In the genomic region with DNA sequence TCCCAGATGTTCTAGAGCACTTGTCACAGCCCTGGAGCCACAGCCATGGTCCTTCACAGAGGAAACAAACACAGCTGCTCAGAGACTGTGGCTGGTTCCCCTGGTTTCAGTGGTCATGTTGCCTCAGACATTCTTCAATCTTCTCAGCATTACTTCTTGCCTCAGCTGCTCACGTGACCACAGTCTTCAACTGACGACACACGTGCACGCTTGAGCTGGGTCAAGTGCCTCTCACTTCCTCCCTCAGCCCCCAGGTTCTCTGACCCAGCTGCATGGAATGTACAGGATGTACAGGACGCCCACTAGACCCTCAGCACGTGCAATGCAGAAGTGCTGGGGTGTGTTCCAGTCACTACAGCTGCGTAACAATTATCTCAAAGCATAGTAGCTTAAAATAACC, we compare ENCODE assay signal across 10 cellular contexts.
A peak's percentile ranks its signal among the peaks of the same experiment; 100 is the strongest.
DNase-seq lines count a peak whose midpoint lies in the region; ATAC-seq and TF ChIP-seq lines count a peak whose summit lies in the region.
"Had no signal": no experiment of that assay in that cellular context is flagged by ENCODE, and none has a peak within 500 bp of the region (broad histone marks: within the 10 kb centered on the region; RNA-seq: fewer than 3 reads in every experiment).

No MANE protein-coding gene starts in this region.

- no peak overlapping the region for H2AFZ ChIP-seq in neuronal stem cell (ENCODE audit: low read length)

- H3K14ac ChIP-seq in neuronal stem cell (ENCODE audit: low read length) = no peak overlapping the region

- intact Hi-C loops in left cardiac atrium (cut with DNase I) = no loop called here

- H3K27me3 ChIP-seq in neuronal stem cell (ENCODE audit: control insufficient read depth in 3 of 3, insufficient read depth in 3 of 3, low read depth in 1 of 3, low read length in 3 of 3) = no peaks in the 10 kb centered on the region

- no peak overlapping the region for H4K91ac ChIP-seq in neuronal stem cell (ENCODE audit: low read depth, low read length, poor library complexity)

- H3K36me3 ChIP-seq in neuronal stem cell (replicated peaks in 1 of 2; ENCODE audit: control insufficient read depth in 2 of 2, insufficient read depth in 2 of 2, low read length in 2 of 2) = no peaks in the 10 kb centered on the region

- no peak overlapping the region for H2BK5ac ChIP-seq in neuronal stem cell (ENCODE audit: low read length)

- no peak overlapping the region for H3K4me2 ChIP-seq in neuronal stem cell (ENCODE audit: insufficient read depth, low read length, poor library complexity, severe bottlenecking)

- no CpG with 5 or more reads among the region's 7 CpGs for WGBS in neuronal stem cell (ENCODE audit: extremely low coverage in 2 of 2, insufficient read length in 2 of 2, insufficient replicate concordance in 1 of 2), 2 donors

- H3K79me1 ChIP-seq in neuronal stem cell (ENCODE audit: low read depth, low read length) = no peaks in the 10 kb centered on the region

- TF ChIP-seq POLR2A in erythroblast (IDR thresholded peaks at IDR 0.05; ENCODE audit: low read length) = no peak

- DNase-seq in NOMO-1 treated with dmso at 0.1 percent for 144 hours (lab: John Stamatoyannopoulos, UW; ENCODE audit: unreplicated experiment) (peak; percentile 61), neuronal stem cell (ENCODE audit: low spot score) (no peak), erythroblast (lab: John Stamatoyannopoulos, UW) (no peak), nucleus accumbens (lab: John Stamatoyannopoulos, UW) (no peak), left cardiac atrium (no peak)
- DNase-seq: NCI-H510A treated with DMSO at 0.1 percent for 48 hours had no signal

- no peak overlapping the region for H3K4ac ChIP-seq in neuronal stem cell (ENCODE audit: low read length)

- H3K27ac ChIP-seq in neuronal stem cell (replicated peaks; ENCODE audit: low read length) = no peak overlapping the region

- ATAC-seq in GM18873 (IDR thresholded peaks at IDR 0.05; ENCODE audit: low FRiP score, unreplicated experiment) = peak; percentile 66
- peak; percentile 57 for ATAC-seq in HG02943 (IDR thresholded peaks at IDR 0.05; ENCODE audit: low read depth, unreplicated experiment)
- no peak for ATAC-seq in left cardiac atrium
- ATAC-seq in HG02763 (IDR thresholded peaks at IDR 0.05; ENCODE audit: unreplicated experiment) = no peak
- ATAC-seq: naive thymus-derived CD8-positive, alpha-beta T cell had no signal

- H3K4me3 ChIP-seq in neuronal stem cell (ENCODE audit: low read length in 2 of 2) = no peak overlapping the region

- H3K4me1 ChIP-seq in neuronal stem cell (ENCODE audit: control insufficient read depth in 2 of 2, insufficient read depth in 1 of 2, low read depth in 1 of 2, low read length in 2 of 2) = no peaks in the 10 kb centered on the region

- no peak overlapping the region for H4K8ac ChIP-seq in neuronal stem cell (ENCODE audit: low read depth, low read length)

- H3K18ac ChIP-seq in neuronal stem cell (ENCODE audit: low read length) = peak overlapping the region; percentile 72

- H3K9me3 ChIP-seq in neuronal stem cell (replicated peaks in 1 of 2; ENCODE audit: control insufficient read depth in 2 of 2, insufficient read depth in 1 of 2, low read depth in 1 of 2, low read length in 2 of 2) = no peaks in the 10 kb centered on the region

- no peak overlapping the region for H2BK120ac ChIP-seq in neuronal stem cell (ENCODE audit: low read depth, low read length)

- peak overlapping the region; percentile 23 for H3K23ac ChIP-seq in neuronal stem cell (ENCODE audit: low read depth, low read length, poor library complexity)

- no peak overlapping the region for H2AK5ac ChIP-seq in neuronal stem cell (ENCODE audit: low read depth, low read length)

- H3K9ac ChIP-seq in neuronal stem cell (ENCODE audit: low read depth, low read length, poor library complexity) = no peak overlapping the region

- no peak overlapping the region for H2BK15ac ChIP-seq in neuronal stem cell (ENCODE audit: low read length)

- no peak overlapping the region for H2BK12ac ChIP-seq in neuronal stem cell (ENCODE audit: low read length)

Comparison
In these comparisons a context has a peak if more than half of its experiments do, and no peak if none do; other contexts are left out.
1. ATAC-seq: peak in GM18873 (single experiment) and HG02943 (single experiment); none in left cardiac atrium (0 of 2) and HG02763 (single experiment).